ENCODE assay signal across 8 cellular contexts in the genomic region with DNA sequence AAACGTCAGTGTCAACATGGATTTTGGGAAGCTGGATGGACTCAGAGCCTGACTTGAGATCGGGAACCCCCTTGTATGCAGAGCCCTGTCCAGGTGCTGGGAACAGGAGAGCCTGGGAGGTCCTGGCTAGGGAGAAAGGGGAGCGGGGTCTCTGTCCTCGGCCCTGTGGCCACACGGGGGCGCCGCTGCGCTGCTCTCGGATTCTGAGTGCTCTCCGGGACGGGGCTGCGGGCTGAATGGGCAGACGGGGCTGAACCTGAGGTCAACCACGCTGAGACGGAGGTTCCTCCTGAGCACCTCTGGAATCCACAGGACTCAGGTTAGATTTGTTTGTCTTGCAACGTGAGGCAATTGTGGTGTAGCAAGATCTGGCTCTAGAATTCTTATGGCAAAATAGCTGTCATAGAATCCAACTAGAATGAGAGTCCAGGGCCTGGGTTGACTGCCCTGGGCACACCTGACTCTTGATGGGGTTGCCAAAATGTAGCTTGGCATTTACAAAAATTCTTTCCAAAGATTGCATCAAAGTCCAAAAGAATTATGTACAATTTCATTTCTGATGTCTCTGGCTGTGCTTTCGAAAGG. TPM values are rescaled to one million over a fixed set of nuclear protein-coding genes. Genes with fewer than 3 reads are reported as not detected.
DNase-seq lines count a peak whose midpoint lies in the region; ATAC-seq and TF ChIP-seq lines count a peak whose summit lies in the region.

No MANE protein-coding gene starts in this region.

- CTCF ChIA-PET in RWPE1 (lab: Yijun Ruan, JAX): interaction anchor here (0.5 to 1.7 kb wide), 9 partner anchors 13 to 294 kb away, joined by 3 to 9 read pairs (median 3); no protein-coding TSS in a partner anchor

- no peak overlapping the region for H3K4me2 ChIP-seq in hepatocyte

- WGBS in hepatocyte (ENCODE audit: low lambda C conversion rate, missing lambda C conversion rate): 18% methylated on average over 17 of the region's 17 CpGs

- H3K27ac ChIP-seq in RWPE1: no peak overlapping the region
- no peak overlapping the region for H3K27ac ChIP-seq in hepatocyte

- H3K9me2 ChIP-seq in hepatocyte (replicated peaks; ENCODE audit: insufficient read depth): no peaks in the 10 kb centered on the region

- peaks cover 20% of the 10 kb centered on the region for H3K27me3 ChIP-seq in hepatocyte

- H2AFZ ChIP-seq in hepatocyte: no peak overlapping the region

- H3K4me3 ChIP-seq in hepatocyte: no peak overlapping the region

- H3K9me3 ChIP-seq in hepatocyte (ENCODE audit: low read depth): no peaks in the 10 kb centered on the region

- no peaks in the 10 kb centered on the region for H3K36me3 ChIP-seq in hepatocyte (replicated peaks; ENCODE audit: insufficient read depth, low read depth)

- POLR2A ChIA-PET in RWPE1 (lab: Yijun Ruan, JAX; ENCODE audit: low non-redundant PET): no interaction called here

- no peaks in the 10 kb centered on the region for H3K4me1 ChIP-seq in hepatocyte (ENCODE audit: insufficient read depth)

- DNase-seq in SKM-1 (lab: John Stamatoyannopoulos, UW; ENCODE audit: unreplicated experiment) (peak; percentile 23), SKM-1 treated with dmso at 0.1 percent for 144 hours (lab: John Stamatoyannopoulos, UW; ENCODE audit: unreplicated experiment) (no peak), RWPE1 (ENCODE audit: low spot score) (peak; percentile 47), activated gamma-delta T cell treated with Interleukin-2 at 50 U/mL for 16 hours (peak; percentile 82), hepatocyte (ENCODE audit: low spot score) (peak; percentile 66), DMS114 treated with DMSO at 0.1 percent for 48 hours (lab: John Stamatoyannopoulos, UW; ENCODE audit: unreplicated experiment) (no peak)
- peak; percentile 60 to 78 for DNase-seq in stimulated activated CD4-positive, alpha-beta T cell treated with anti-CD3 and anti-CD28 coated beads, Interleukin-4, amount 100 ng/mL, for 4 hours

- no peaks in the 10 kb centered on the region for H4K20me1 ChIP-seq in hepatocyte (ENCODE audit: insufficient read depth, poor library complexity, severe bottlenecking)

- no peak for ATAC-seq in GM18870 (IDR thresholded peaks at IDR 0.05; ENCODE audit: unreplicated experiment)

- no peaks in the 10 kb centered on the region for H3K79me2 ChIP-seq in hepatocyte

- TF ChIP-seq CTCF in RWPE1 (conservative IDR thresholded peaks at IDR 0.05; ENCODE audit: low read depth) (peak; percentile 85), hepatocyte (IDR thresholded peaks at IDR 0.05; ENCODE audit: poor library complexity) (peak; percentile 62)

RNA-seq across cellular contexts. Expression of gene HLA-F, which starts 20.6 kb away (rescaled TPM):
- total RNA-seq in hepatocyte: 7.8 and 8.8 TPM in 2 replicates
- polyA plus RNA-seq in hepatocyte: 7.6 and 10.9 TPM in 2 replicates

RNA-seq across cellular contexts. Expression of gene ZFP57, which starts 21.7 kb away (rescaled TPM):
- total RNA-seq in hepatocyte: not detected in 2 replicates
- not detected in 2 replicates for polyA plus RNA-seq in hepatocyte

RNA-seq across cellular contexts. Expression of gene MOG, which starts 45.7 kb away (rescaled TPM):
- not detected in 2 replicates for total RNA-seq in hepatocyte
- polyA plus RNA-seq in hepatocyte: not detected in 2 replicates

Comparison
In these comparisons a context has a peak if more than half of its experiments do, and no peak if none do; other contexts are left out.
1. DNase-seq: peak in SKM-1 (single experiment), RWPE1 (single experiment), activated gamma-delta T cell treated with Interleukin-2 at 50 U/mL for 16 hours (single experiment), hepatocyte (single experiment) and stimulated activated CD4-positive, alpha-beta T cell treated with anti-CD3 and anti-CD28 coated beads, Interleukin-4, amount 100 ng/mL, for 4 hours (2 of 2); none in SKM-1 treated with dmso at 0.1 percent for 144 hours (single experiment) and DMS114 treated with DMSO at 0.1 percent for 48 hours (single experiment).